Comparison of ENCODE assay signal across 1 cellular context in genomic region chr20:1327241-1327653, GRCh38.
TF ChIP-seq lines count a peak whose summit lies in the region.

No MANE protein-coding gene starts in this region.

TF ChIP-seq in HCT116, 20 proteins besides CTCF, POLR2A, EP300 and RAD21 (continued from another document):
- TF ChIP-seq ELF1 (IDR thresholded peaks at IDR 0.05; ENCODE audit: borderline replicate concordance, low read depth) (no peak), EZH2 (IDR thresholded peaks at IDR 0.05) (no peak)
